ENCODE assay signal across 8 cellular contexts in the genomic region with DNA sequence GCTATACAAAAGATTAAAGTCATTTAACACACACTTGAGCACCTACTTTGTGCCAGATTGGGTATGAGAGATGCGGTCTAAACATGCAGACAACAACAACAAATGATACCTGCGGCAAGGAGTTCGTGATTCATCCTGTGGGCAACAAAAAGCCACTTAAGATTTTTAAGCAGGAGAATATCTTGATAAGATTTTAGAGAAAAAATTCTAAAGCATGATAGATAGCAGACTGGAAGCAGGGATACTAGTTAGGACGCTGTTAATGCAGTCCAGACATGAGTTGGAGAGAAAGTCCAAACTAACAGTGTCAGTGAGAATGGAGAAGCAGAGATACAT. TPM values are rescaled to one million over a fixed set of nuclear protein-coding genes. Genes with fewer than 3 reads are reported as not detected.
DNase-seq lines count a peak whose midpoint lies in the region; ATAC-seq and TF ChIP-seq lines count a peak whose summit lies in the region.

No MANE protein-coding gene starts in this region.

- no peaks in the 10 kb centered on the region for H3K9me3 Mint-ChIP-seq in Calu3 (ENCODE audit: low read depth, unreplicated experiment)

- H3K4me3 ChIP-seq in Peyer's patch (no peak overlapping the region), psoas muscle (peak overlapping the region; percentile 92)
- peak overlapping the region; percentile 44 for H3K4me3 ChIP-seq in effector memory CD4-positive, alpha-beta T cell (ENCODE audit: insufficient read depth, low read depth, low read length, poor library complexity, severe bottlenecking)

- H3K27me3 ChIP-seq in Peyer's patch (no peaks in the 10 kb centered on the region), psoas muscle (ENCODE audit: insufficient read depth in 3 of 3, low read length in 2 of 3) (no peaks in the 10 kb centered on the region)
- no peaks in the 10 kb centered on the region for H3K27me3 ChIP-seq in effector memory CD4-positive, alpha-beta T cell (replicated peaks; ENCODE audit: control insufficient read depth, insufficient read depth, low read length, poor library complexity, severe bottlenecking)

- peak overlapping the region; percentile 99 to 100 (median 100) for H3K27ac ChIP-seq in Peyer's patch
- peak overlapping the region; percentile 97 for H3K27ac ChIP-seq in effector memory CD4-positive, alpha-beta T cell (ENCODE audit: insufficient read depth, low read length, poor library complexity, severe bottlenecking)
- H3K27ac ChIP-seq in psoas muscle: peak overlapping the region; percentile 98

- H3K4me1 Mint-ChIP-seq in Calu3 (ENCODE audit: low read depth, unreplicated experiment): peaks cover 39% of the 10 kb centered on the region

- intact Hi-C loops in Calu3 (cut with micrococcal nuclease; ENCODE audit: unreplicated experiment): loop anchor here (2.0 kb wide), 1 partner anchor 50 kb away; no protein-coding TSS in a partner anchor
- intact Hi-C loops in psoas muscle (cut with DNase I): loop anchor here (5.0 to 10.0 kb wide), 4 partner anchors 46 to 169 kb away; a partner anchor contains a TSS

- peak overlapping the region; percentile 88 for H3K27ac Mint-ChIP-seq in Calu3 (ENCODE audit: unreplicated experiment)

- TF ChIP-seq POLR2A in Peyer's patch (IDR thresholded peaks at IDR 0.05): no peak

- peaks cover 0 to 35% (median 4%) of the 10 kb centered on the region in 4 donors for H3K4me1 ChIP-seq in Peyer's patch
- H3K4me1 ChIP-seq in effector memory CD4-positive, alpha-beta T cell (ENCODE audit: control insufficient read depth, insufficient read depth, low read length, poor library complexity, severe bottlenecking): peaks cover 20% of the 10 kb centered on the region
- peaks cover 24% of the 10 kb centered on the region for H3K4me1 ChIP-seq in psoas muscle

- H3K36me3 Mint-ChIP-seq in Calu3 (ENCODE audit: insufficient read depth, unreplicated experiment): peaks cover 48% of the 10 kb centered on the region

- H3K9me3 ChIP-seq in Peyer's patch (no peaks in the 10 kb centered on the region), psoas muscle (no peaks in the 10 kb centered on the region)
- no peaks in the 10 kb centered on the region for H3K9me3 ChIP-seq in effector memory CD4-positive, alpha-beta T cell (ENCODE audit: control insufficient read depth, low read length)

- ATAC-seq in psoas muscle (no peak), HG03378 (IDR thresholded peaks at IDR 0.05; ENCODE audit: unreplicated experiment) (no peak), HG03039 (IDR thresholded peaks at IDR 0.05; ENCODE audit: unreplicated experiment) (no peak)

- CTCF ChIA-PET in Calu3 (lab: Charles Lee): interaction anchor here (0.6 to 2.0 kb wide), 2 partner anchors 145 to 147 kb away, joined by 3 to 8 read pairs; no protein-coding TSS in a partner anchor

- WGBS in psoas muscle, 3 donors: 79 to 80% (median 79%) methylated on average over 4 of the region's 4 CpGs

- H3K36me3 ChIP-seq in Peyer's patch: no peaks in the 10 kb centered on the region
- H3K36me3 ChIP-seq in effector memory CD4-positive, alpha-beta T cell (ENCODE audit: control insufficient read depth, insufficient read depth, low read length): no peaks in the 10 kb centered on the region
- no peaks in the 10 kb centered on the region for H3K36me3 ChIP-seq in psoas muscle (ENCODE audit: insufficient read depth in 1 of 2, low read depth in 1 of 2)

- no peak for TF ChIP-seq CTCF in Calu3 (IDR thresholded peaks at IDR 0.05; ENCODE audit: unreplicated experiment)
- no peak for TF ChIP-seq CTCF in Peyer's patch (IDR thresholded peaks at IDR 0.05)
- TF ChIP-seq CTCF in psoas muscle (IDR thresholded peaks at IDR 0.05): no peak

- no TSS peak for BruUV-seq in Calu3 (replicated peaks; lab: Mats Ljungman, UMichigan)

- no peak for DNase-seq in Calu3
- no peak for DNase-seq in Peyer's patch
- peak in 1 of 3 donors; percentile 4 for DNase-seq in effector memory CD4-positive, alpha-beta T cell
- DNase-seq in psoas muscle: no peak
- no peak for DNase-seq in NCI-H82 (lab: John Stamatoyannopoulos, UW)
- no peak for DNase-seq in iPS-NIHi11 (ENCODE audit: low spot score)

- peak overlapping the region; percentile 89 for H3K4me3 Mint-ChIP-seq in Calu3 (ENCODE audit: low read depth, unreplicated experiment)

- H3K27me3 Mint-ChIP-seq in Calu3 (ENCODE audit: unreplicated experiment): peaks cover 13% of the 10 kb centered on the region

RNA-seq across cellular contexts. Expression of a gene that starts 1.6 kb away (rescaled TPM):
- total RNA-seq in Calu3 (2022): 54.2 and 58.7 TPM in 2 replicates
- 10 to 100 TPM; 22.2 to 43.7 (median 28.4) TPM for total RNA-seq in Peyer's patch
- total RNA-seq in psoas muscle: 10 to 100 TPM; 27.7 to 65.6 (median 40.4) TPM
- 10 to 100 TPM; 25.6 to 69.6 (median 32.4) TPM for polyA plus RNA-seq in psoas muscle

Comparison
In these comparisons a context has a peak if more than half of its experiments do, and no peak if none do; other contexts are left out.
1. H3K4me3 ChIP-seq: peak in effector memory CD4-positive, alpha-beta T cell (single experiment) and psoas muscle (single experiment); none in Peyer's patch (0 of 4).
2. Peak in every context shown above with its lines, with median percentiles within 50 percentile points of each other: H3K27ac ChIP-seq.